In the genomic region with DNA sequence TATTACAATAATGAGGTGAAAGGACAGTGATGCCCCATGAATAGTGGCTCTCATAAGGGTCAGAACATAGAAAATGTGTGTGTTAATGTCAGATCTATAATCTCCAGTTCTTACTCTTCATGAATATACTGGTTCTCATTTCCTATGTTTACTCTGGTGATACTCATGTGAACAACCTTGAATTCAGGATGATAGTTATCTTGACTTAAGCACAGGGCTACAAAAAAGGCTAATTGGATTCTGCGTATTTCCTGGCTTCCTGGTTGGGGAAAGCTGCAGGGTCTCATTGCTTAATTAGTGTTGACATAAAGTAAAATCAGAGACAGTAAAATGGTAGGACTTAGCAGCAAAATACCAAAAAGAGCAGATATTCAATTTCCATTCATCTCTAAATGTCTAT, we compare ENCODE assay signal across 20 cellular contexts.
"Had no signal": no experiment of that assay in that cellular context is flagged by ENCODE, and none has a peak within 500 bp of the region (broad histone marks: within the 10 kb centered on the region; RNA-seq: fewer than 3 reads in every experiment).

No MANE protein-coding gene starts in this region.

- DNase-seq: KBM-7; MV-4-11; NCI-H1048; NCI-H1105; NCI-H187; NCI-H2029; NCI-H2081 treated with DMSO at 0.1 percent for 48 hours; NCI-H2171; NCI-H226; NCI-H446; NCI-H510A; NCI-H524 treated with DMSO at 0.1 percent for 48 hours; NK-92 treated with Interleukin-12 subunit alpha and Interleukin-12 subunit beta, amount 100 ng/mL, for 24 hours; PC-3; Peyer's patch; SHP77 treated with DMSO at 0.1 percent for 48 hours; SJCRH30; T-helper 1 cell; T-helper 17 cell had no signal

- ATAC-seq: PC-3, Right ventricle myocardium inferior, T-helper 17 cell had no signal
